Comparison of ENCODE assay signal across 1 cellular context in the genomic region with DNA sequence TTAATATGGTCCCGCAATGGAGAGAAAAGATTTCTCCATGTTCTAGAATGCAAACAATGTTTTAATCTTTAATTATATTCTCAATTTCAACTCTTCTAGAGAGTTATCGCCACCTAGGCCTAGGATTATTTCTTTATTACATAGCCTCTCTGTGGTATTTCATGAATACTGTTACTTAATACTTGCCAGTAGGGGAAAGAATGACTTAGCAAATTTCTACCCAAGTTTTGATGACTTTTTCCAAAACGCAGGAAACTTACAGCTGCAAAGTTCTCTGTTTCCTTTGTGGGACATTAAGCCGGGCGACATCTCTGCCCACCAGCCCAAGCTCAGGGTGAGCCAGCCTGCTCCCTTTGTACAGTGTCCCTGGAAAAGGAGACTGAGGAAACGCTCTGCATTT.
TF ChIP-seq lines count a peak whose summit lies in the region.

No MANE protein-coding gene starts in this region.

TF ChIP-seq in IMR-90, 13 proteins besides CTCF, POLR2A, EP300 and RAD21 (continued from another document):
- TF ChIP-seq, protein P1, sequence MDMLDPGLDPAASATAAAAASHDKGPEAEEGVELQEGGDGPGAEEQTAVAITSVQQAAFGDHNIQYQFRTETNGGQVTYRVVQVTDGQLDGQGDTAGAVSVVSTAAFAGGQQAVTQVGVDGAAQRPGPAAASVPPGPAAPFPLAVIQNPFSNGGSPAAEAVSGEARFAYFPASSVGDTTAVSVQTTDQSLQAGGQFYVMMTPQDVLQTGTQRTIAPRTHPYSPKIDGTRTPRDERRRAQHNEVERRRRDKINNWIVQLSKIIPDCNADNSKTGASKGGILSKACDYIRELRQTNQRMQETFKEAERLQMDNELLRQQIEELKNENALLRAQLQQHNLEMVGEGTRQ (IDR thresholded peaks at IDR 0.05; ENCODE audit: low read depth, low read length) = no peak
- TF ChIP-seq, protein P2, sequence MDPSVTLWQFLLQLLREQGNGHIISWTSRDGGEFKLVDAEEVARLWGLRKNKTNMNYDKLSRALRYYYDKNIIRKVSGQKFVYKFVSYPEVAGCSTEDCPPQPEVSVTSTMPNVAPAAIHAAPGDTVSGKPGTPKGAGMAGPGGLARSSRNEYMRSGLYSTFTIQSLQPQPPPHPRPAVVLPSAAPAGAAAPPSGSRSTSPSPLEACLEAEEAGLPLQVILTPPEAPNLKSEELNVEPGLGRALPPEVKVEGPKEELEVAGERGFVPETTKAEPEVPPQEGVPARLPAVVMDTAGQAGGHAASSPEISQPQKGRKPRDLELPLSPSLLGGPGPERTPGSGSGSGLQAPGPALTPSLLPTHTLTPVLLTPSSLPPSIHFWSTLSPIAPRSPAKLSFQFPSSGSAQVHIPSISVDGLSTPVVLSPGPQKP (IDR thresholded peaks at IDR 0.05; ENCODE audit: borderline replicate concordance, low read depth, low read length) = no peak
- TF ChIP-seq NFE2L2 (IDR thresholded peaks at IDR 0.05; ENCODE audit: low read depth, low read length) = peak; percentile 94
- TF ChIP-seq CHD1 (IDR thresholded peaks at IDR 0.05; ENCODE audit: low read depth, low read length) = no peak
- no peak for TF ChIP-seq RCOR1 (IDR thresholded peaks at IDR 0.05; ENCODE audit: insufficient replicate concordance, low read length)
- no peak for TF ChIP-seq MXI1 (IDR thresholded peaks at IDR 0.05; ENCODE audit: borderline replicate concordance, low read depth, low read length)
- TF ChIP-seq SMC3 (IDR thresholded peaks at IDR 0.05; ENCODE audit: low read depth, low read length) = no peak
- TF ChIP-seq RFX5 (IDR thresholded peaks at IDR 0.05; ENCODE audit: low read depth, low read length) = no peak
- peak; percentile 55; the same call in 1 of the 2 replicates for TF ChIP-seq MAFK (IDR thresholded peaks at IDR 0.05; ENCODE audit: low read depth, low read length)
